In genomic region chr7:139124084-139124914, GRCh38 we compare ENCODE assay signal across 12 cellular contexts. TPM values are rescaled to one million over a fixed set of nuclear protein-coding genes. Genes with fewer than 3 reads are reported as not detected.
DNase-seq lines count a peak whose midpoint lies in the region; ATAC-seq and TF ChIP-seq lines count a peak whose summit lies in the region.
"Had no signal": no experiment of that assay in that cellular context is flagged by ENCODE, and none has a peak within 500 bp of the region (broad histone marks: within the 10 kb centered on the region; RNA-seq: fewer than 3 reads in every experiment).

No MANE protein-coding gene starts in this region.

- H3K9me3 ChIP-seq in A673 (ENCODE audit: low read depth, low read length, poor library complexity, severe bottlenecking) (no peaks in the 10 kb centered on the region), suprapubic skin (no peaks in the 10 kb centered on the region)

- WGBS in suprapubic skin = 85% methylated on average over 4 of the region's 4 CpGs

- H3K4me1 ChIP-seq in A673 (ENCODE audit: insufficient read depth, low read length, poor library complexity, severe bottlenecking) = peaks cover 3% of the 10 kb centered on the region
- H3K4me1 ChIP-seq in suprapubic skin = no peaks in the 10 kb centered on the region

- TF ChIP-seq POLR2A in suprapubic skin (IDR thresholded peaks at IDR 0.05) = no peak

- DNase-seq in A673 (ENCODE audit: low spot score) (peak; percentile 7), suprapubic skin (ENCODE audit: low spot score in 2 of 2) (no peak), AG08396 (ENCODE audit: low spot score) (no peak), NCI-H1417 treated with DMSO at 0.1 percent for 48 hours (lab: John Stamatoyannopoulos, UW) (no peak), NCI-H128 (lab: John Stamatoyannopoulos, UW; ENCODE audit: unreplicated experiment) (no peak)
- DNase-seq: NCI-H2081 treated with DMSO at 0.1 percent for 48 hours had no signal

- CTCF ChIA-PET in A673 (lab: Charles Lee) = no interaction called here

- no peak overlapping the region for H3K27ac ChIP-seq in A673 (ENCODE audit: low read depth, low read length, poor library complexity, severe bottlenecking)
- no peak overlapping the region for H3K27ac ChIP-seq in suprapubic skin
- H3K27ac ChIP-seq: C4-2B, cardiac muscle cell had no signal

- intact Hi-C loops in A673 (cut with micrococcal nuclease; ENCODE audit: unreplicated experiment) = no loop called here

- H3K36me3 ChIP-seq in A673 (ENCODE audit: insufficient read depth, low read length, poor library complexity, severe bottlenecking) (no peaks in the 10 kb centered on the region), suprapubic skin (no peaks in the 10 kb centered on the region)
- H3K36me3 ChIP-seq: cardiac muscle cell had no signal

- TF ChIP-seq CTCF in A673 (conservative IDR thresholded peaks at IDR 0.05; ENCODE audit: low read depth, low read length) (no peak), suprapubic skin (IDR thresholded peaks at IDR 0.05) (no peak)

- no peak overlapping the region for H3K4me3 ChIP-seq in A673 (ENCODE audit: low read depth, low read length, poor library complexity, severe bottlenecking)
- no peak overlapping the region for H3K4me3 ChIP-seq in suprapubic skin
- H3K4me3 ChIP-seq: cardiac muscle cell had no signal

- no peak for TF ChIP-seq EP300 in suprapubic skin (IDR thresholded peaks at IDR 0.05)

- POLR2A ChIA-PET in A673 (lab: Charles Lee; ENCODE audit: low non-redundant PET) = no interaction called here

- no TSS peak for BruUV-seq in A673 (replicated peaks; lab: Mats Ljungman, UMichigan)

- ATAC-seq in GM18520 (IDR thresholded peaks at IDR 0.05; ENCODE audit: unreplicated experiment) (peak; percentile 63), HG02610 (IDR thresholded peaks at IDR 0.05; ENCODE audit: unreplicated experiment) (peak; percentile 92), HG03521 (IDR thresholded peaks at IDR 0.05; ENCODE audit: unreplicated experiment) (peak; percentile 79)
- ATAC-seq: Right ventricle myocardium inferior had no signal

- H3K27me3 ChIP-seq in A673 (replicated peaks; ENCODE audit: insufficient read depth, low read depth, low read length, poor library complexity) (no peaks in the 10 kb centered on the region), suprapubic skin (peaks cover 14% of the 10 kb centered on the region)
- H3K27me3 ChIP-seq: cardiac muscle cell had no signal

RNA-seq across cellular contexts. Expression of gene ZC3HAV1, which starts 14.8 kb away (rescaled TPM):
- 16.9 and 17.2 TPM in 2 replicates for total RNA-seq in A673 (2021)
- 10 to 100 TPM; 27.0 to 34.4 (median 29.8) TPM for total RNA-seq in suprapubic skin
